Comparison of ENCODE assay signal across 1 cellular context in the genomic region with DNA sequence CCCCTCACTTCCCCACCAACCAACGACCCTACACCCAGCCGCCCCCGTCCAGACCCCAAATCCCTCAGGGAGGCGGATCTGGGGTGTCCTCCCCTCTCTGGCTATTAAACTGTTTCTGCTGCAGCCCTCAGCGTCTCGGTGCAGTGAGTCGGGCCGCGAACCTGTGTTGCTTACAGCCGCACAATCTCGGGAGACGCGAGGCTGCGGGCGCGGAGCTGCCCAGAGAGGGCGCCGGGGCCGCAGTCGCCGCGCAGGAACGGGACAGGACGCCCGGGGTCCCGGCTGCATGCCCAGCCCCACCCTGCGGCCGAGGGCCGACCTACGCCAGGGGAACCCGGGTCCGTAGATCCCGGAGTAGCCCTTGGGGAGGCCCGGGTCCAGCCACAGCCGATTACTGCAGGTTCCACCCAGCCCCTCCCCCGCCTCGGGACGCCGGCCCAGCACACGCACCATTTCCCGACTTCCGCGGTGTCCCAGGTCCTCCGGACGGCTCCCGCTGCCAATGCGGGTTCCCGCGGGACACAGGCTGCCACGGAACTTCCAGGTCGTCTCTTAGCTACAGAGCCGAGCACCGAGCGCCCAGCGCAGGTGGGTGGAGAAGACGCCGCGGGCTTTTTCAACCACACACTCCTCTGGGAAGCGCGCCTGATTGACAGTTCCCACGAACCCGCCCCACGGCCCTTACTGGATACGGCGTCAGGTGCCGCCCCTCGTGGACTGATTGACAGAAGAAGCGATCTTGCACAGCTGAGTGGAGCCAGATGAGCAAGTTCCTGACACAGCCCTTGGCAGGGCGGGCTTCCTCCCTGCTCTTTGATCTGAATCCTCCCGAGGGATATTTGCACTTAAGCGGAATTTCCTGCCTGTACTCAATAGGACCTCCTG.
TF ChIP-seq lines count a peak whose summit lies in the region.

A gene (minus strand): TSS at position 654 of the 885 bp plus-strand sequence. CDS start 201 bp downstream, at position 453.

TF ChIP-seq in GM12878, 131 proteins besides CTCF, POLR2A, EP300 and RAD21 (continued from another document and continues in another):
- TF ChIP-seq, protein P1, sequence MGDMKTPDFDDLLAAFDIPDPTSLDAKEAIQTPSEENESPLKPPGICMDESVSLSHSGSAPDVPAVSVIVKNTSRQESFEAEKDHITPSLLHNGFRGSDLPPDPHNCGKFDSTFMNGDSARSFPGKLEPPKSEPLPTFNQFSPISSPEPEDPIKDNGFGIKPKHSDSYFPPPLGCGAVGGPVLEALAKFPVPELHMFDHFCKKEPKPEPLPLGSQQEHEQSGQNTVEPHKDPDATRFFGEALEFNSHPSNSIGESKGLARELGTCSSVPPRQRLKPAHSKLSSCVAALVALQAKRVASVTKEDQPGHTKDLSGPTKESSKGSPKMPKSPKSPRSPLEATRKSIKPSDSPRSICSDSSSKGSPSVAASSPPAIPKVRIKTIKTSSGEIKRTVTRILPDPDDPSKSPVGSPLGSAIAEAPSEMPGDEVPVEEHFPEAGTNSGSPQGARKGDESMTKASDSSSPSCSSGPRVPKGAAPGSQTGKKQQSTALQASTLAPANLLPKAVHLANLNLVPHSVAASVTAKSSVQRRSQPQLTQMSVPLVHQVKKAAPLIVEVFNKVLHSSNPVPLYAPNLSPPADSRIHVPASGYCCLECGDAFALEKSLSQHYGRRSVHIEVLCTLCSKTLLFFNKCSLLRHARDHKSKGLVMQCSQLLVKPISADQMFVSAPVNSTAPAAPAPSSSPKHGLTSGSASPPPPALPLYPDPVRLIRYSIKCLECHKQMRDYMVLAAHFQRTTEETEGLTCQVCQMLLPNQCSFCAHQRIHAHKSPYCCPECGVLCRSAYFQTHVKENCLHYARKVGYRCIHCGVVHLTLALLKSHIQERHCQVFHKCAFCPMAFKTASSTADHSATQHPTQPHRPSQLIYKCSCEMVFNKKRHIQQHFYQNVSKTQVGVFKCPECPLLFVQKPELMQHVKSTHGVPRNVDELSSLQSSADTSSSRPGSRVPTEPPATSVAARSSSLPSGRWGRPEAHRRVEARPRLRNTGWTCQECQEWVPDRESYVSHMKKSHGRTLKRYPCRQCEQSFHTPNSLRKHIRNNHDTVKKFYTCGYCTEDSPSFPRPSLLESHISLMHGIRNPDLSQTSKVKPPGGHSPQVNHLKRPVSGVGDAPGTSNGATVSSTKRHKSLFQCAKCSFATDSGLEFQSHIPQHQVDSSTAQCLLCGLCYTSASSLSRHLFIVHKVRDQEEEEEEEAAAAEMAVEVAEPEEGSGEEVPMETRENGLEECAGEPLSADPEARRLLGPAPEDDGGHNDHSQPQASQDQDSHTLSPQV (IDR thresholded peaks at IDR 0.05) = no peak
- 0 out of 2 replicates have a peak, but pooled peaks have one; percentile 72 for TF ChIP-seq RB1 (IDR thresholded peaks at IDR 0.05; ENCODE audit: borderline replicate concordance)
- no peak for TF ChIP-seq KLF5 (IDR thresholded peaks at IDR 0.05; ENCODE audit: partially characterized antibody)
- TF ChIP-seq MEF2A (IDR thresholded peaks at IDR 0.05; ENCODE audit: insufficient read depth, low read depth, low read length) = no peak
- TF ChIP-seq, protein P2, sequence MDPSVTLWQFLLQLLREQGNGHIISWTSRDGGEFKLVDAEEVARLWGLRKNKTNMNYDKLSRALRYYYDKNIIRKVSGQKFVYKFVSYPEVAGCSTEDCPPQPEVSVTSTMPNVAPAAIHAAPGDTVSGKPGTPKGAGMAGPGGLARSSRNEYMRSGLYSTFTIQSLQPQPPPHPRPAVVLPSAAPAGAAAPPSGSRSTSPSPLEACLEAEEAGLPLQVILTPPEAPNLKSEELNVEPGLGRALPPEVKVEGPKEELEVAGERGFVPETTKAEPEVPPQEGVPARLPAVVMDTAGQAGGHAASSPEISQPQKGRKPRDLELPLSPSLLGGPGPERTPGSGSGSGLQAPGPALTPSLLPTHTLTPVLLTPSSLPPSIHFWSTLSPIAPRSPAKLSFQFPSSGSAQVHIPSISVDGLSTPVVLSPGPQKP (IDR thresholded peaks at IDR 0.05; ENCODE audit: low read depth, low read length) = no peak
- no peak for TF ChIP-seq TCF3 (IDR thresholded peaks at IDR 0.05; ENCODE audit: borderline replicate concordance, insufficient read depth, low read depth, low read length)
- TF ChIP-seq, protein P3, sequence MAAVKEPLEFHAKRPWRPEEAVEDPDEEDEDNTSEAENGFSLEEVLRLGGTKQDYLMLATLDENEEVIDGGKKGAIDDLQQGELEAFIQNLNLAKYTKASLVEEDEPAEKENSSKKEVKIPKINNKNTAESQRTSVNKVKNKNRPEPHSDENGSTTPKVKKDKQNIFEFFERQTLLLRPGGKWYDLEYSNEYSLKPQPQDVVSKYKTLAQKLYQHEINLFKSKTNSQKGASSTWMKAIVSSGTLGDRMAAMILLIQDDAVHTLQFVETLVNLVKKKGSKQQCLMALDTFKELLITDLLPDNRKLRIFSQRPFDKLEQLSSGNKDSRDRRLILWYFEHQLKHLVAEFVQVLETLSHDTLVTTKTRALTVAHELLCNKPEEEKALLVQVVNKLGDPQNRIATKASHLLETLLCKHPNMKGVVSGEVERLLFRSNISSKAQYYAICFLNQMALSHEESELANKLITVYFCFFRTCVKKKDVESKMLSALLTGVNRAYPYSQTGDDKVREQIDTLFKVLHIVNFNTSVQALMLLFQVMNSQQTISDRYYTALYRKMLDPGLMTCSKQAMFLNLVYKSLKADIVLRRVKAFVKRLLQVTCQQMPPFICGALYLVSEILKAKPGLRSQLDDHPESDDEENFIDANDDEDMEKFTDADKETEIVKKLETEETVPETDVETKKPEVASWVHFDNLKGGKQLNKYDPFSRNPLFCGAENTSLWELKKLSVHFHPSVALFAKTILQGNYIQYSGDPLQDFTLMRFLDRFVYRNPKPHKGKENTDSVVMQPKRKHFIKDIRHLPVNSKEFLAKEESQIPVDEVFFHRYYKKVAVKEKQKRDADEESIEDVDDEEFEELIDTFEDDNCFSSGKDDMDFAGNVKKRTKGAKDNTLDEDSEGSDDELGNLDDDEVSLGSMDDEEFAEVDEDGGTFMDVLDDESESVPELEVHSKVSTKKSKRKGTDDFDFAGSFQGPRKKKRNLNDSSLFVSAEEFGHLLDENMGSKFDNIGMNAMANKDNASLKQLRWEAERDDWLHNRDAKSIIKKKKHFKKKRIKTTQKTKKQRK (IDR thresholded peaks at IDR 0.05; ENCODE audit: low read depth, low read length) = no peak; the same call in 1 of the 2 replicates
- no peak for TF ChIP-seq MTA3 (IDR thresholded peaks at IDR 0.05; ENCODE audit: borderline replicate concordance, low read length)
- TF ChIP-seq IRF4 (IDR thresholded peaks at IDR 0.05; ENCODE audit: low read depth, low read length) = no peak
- TF ChIP-seq, protein P4, sequence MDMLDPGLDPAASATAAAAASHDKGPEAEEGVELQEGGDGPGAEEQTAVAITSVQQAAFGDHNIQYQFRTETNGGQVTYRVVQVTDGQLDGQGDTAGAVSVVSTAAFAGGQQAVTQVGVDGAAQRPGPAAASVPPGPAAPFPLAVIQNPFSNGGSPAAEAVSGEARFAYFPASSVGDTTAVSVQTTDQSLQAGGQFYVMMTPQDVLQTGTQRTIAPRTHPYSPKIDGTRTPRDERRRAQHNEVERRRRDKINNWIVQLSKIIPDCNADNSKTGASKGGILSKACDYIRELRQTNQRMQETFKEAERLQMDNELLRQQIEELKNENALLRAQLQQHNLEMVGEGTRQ (IDR thresholded peaks at IDR 0.05; ENCODE audit: borderline replicate concordance, low read depth, low read length) = peak; percentile 42; the same call in 1 of the 2 replicates
- TF ChIP-seq JUNB (IDR thresholded peaks at IDR 0.05) = no peak
- TF ChIP-seq HDAC6 (IDR thresholded peaks at IDR 0.05; ENCODE audit: unreplicated experiment) = no peak
- TF ChIP-seq, protein P5, sequence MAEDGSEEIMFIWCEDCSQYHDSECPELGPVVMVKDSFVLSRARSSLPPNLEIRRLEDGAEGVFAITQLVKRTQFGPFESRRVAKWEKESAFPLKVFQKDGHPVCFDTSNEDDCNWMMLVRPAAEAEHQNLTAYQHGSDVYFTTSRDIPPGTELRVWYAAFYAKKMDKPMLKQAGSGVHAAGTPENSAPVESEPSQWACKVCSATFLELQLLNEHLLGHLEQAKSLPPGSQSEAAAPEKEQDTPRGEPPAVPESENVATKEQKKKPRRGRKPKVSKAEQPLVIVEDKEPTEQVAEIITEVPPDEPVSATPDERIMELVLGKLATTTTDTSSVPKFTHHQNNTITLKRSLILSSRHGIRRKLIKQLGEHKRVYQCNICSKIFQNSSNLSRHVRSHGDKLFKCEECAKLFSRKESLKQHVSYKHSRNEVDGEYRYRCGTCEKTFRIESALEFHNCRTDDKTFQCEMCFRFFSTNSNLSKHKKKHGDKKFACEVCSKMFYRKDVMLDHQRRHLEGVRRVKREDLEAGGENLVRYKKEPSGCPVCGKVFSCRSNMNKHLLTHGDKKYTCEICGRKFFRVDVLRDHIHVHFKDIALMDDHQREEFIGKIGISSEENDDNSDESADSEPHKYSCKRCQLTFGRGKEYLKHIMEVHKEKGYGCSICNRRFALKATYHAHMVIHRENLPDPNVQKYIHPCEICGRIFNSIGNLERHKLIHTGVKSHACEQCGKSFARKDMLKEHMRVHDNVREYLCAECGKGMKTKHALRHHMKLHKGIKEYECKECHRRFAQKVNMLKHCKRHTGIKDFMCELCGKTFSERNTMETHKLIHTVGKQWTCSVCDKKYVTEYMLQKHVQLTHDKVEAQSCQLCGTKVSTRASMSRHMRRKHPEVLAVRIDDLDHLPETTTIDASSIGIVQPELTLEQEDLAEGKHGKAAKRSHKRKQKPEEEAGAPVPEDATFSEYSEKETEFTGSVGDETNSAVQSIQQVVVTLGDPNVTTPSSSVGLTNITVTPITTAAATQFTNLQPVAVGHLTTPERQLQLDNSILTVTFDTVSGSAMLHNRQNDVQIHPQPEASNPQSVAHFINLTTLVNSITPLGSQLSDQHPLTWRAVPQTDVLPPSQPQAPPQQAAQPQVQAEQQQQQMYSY (CRISPR knock-in tag; IDR thresholded peaks at IDR 0.05) = no peak
- no peak for TF ChIP-seq ESRRA (IDR thresholded peaks at IDR 0.05; ENCODE audit: low read length)
- no peak for TF ChIP-seq FOXK2 (IDR thresholded peaks at IDR 0.05)
- TF ChIP-seq BACH1 (IDR thresholded peaks at IDR 0.05; ENCODE audit: borderline replicate concordance) = peak; percentile 49; the same call in 1 of the 2 replicates
- peak; percentile 6 for TF ChIP-seq RELA (IDR thresholded peaks at IDR 0.05; ENCODE audit: borderline replicate concordance, partially characterized antibody)
- peak; percentile 64; the same call in 1 of the 2 replicates for TF ChIP-seq SMARCA5 (IDR thresholded peaks at IDR 0.05)
- no peak for TF ChIP-seq NFYA (IDR thresholded peaks at IDR 0.05; ENCODE audit: borderline replicate concordance, low read depth, low read length)
- no peak for TF ChIP-seq PAX8 (IDR thresholded peaks at IDR 0.05)
- no peak for TF ChIP-seq NR2C1 (IDR thresholded peaks at IDR 0.05)
- no peak for TF ChIP-seq SMAD1 (IDR thresholded peaks at IDR 0.05; ENCODE audit: low read depth, partially characterized antibody)
- TF ChIP-seq YBX1 (IDR thresholded peaks at IDR 0.05) = no peak
- TF ChIP-seq CBX5 (IDR thresholded peaks at IDR 0.05; ENCODE audit: low read depth) = peak; percentile 77; the same call in 1 of the 2 replicates
- no peak for TF ChIP-seq MYB (IDR thresholded peaks at IDR 0.05; ENCODE audit: borderline replicate concordance, low read depth, low read length)
- TF ChIP-seq, protein P6, sequence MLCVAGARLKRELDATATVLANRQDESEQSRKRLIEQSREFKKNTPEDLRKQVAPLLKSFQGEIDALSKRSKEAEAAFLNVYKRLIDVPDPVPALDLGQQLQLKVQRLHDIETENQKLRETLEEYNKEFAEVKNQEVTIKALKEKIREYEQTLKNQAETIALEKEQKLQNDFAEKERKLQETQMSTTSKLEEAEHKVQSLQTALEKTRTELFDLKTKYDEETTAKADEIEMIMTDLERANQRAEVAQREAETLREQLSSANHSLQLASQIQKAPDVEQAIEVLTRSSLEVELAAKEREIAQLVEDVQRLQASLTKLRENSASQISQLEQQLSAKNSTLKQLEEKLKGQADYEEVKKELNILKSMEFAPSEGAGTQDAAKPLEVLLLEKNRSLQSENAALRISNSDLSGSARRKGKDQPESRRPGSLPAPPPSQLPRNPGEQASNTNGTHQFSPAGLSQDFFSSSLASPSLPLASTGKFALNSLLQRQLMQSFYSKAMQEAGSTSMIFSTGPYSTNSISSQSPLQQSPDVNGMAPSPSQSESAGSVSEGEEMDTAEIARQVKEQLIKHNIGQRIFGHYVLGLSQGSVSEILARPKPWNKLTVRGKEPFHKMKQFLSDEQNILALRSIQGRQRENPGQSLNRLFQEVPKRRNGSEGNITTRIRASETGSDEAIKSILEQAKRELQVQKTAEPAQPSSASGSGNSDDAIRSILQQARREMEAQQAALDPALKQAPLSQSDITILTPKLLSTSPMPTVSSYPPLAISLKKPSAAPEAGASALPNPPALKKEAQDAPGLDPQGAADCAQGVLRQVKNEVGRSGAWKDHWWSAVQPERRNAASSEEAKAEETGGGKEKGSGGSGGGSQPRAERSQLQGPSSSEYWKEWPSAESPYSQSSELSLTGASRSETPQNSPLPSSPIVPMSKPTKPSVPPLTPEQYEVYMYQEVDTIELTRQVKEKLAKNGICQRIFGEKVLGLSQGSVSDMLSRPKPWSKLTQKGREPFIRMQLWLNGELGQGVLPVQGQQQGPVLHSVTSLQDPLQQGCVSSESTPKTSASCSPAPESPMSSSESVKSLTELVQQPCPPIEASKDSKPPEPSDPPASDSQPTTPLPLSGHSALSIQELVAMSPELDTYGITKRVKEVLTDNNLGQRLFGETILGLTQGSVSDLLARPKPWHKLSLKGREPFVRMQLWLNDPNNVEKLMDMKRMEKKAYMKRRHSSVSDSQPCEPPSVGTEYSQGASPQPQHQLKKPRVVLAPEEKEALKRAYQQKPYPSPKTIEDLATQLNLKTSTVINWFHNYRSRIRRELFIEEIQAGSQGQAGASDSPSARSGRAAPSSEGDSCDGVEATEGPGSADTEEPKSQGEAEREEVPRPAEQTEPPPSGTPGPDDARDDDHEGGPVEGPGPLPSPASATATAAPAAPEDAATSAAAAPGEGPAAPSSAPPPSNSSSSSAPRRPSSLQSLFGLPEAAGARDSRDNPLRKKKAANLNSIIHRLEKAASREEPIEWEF (IDR thresholded peaks at IDR 0.05; ENCODE audit: insufficient replicate concordance, low read depth, low read length) = no peak
- no peak for TF ChIP-seq CBX3 (IDR thresholded peaks at IDR 0.05; ENCODE audit: borderline replicate concordance, low read depth)
- no peak for TF ChIP-seq ZNF384 (IDR thresholded peaks at IDR 0.05; ENCODE audit: borderline replicate concordance, low read depth, low read length)
- no peak for TF ChIP-seq SIX5 (IDR thresholded peaks at IDR 0.05; ENCODE audit: low read depth, low read length, severe bottlenecking)
- TF ChIP-seq MYC (IDR thresholded peaks at IDR 0.05; ENCODE audit: insufficient read depth, insufficient read length, insufficient replicate concordance, low read length, severe bottlenecking) = no peak
- TF ChIP-seq ZZZ3 (IDR thresholded peaks at IDR 0.05; ENCODE audit: control insufficient read depth, insufficient read length, low read depth) = no peak
- TF ChIP-seq ASH2L (IDR thresholded peaks at IDR 0.05; ENCODE audit: borderline replicate concordance, low read depth) = no peak
